ENCODE assay signal across 11 cellular contexts in the genomic region with DNA sequence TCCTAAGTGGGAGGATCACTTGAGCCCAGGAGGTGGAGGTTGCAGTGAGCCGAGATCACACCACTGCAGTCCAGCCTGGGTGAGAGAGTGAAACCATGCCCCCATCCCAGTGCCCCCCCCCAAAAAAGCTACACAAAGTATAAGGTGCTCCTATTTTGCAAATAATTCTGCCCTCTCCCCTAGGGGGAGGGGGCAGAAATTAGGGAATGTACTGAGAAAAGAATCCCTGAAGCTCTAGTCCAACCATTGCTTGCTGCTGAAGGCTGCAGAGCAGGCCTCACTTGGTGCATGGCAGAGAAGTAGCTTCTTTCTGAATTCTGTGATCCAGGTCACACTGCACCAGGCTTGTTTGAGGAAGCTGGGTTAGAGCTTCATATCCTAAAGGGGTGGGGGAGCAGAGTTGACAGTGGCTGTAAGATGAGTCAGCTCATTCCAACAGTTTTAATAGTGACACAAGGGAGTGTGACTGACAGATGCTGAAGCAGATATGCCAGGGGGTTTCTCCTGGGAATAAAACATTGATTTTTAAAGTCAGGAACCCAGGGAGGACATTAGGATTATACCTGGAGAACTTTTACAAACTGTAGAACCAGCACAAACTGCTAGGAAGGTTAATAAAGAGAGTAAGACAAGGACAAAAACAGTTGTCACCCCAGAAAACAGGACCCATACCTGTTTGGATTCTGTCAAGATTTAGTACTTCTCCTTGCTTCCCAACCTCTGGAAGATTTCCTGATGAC. TPM values are rescaled to one million over a fixed set of nuclear protein-coding genes. Genes with fewer than 3 reads are reported as not detected.
DNase-seq lines count a peak whose midpoint lies in the region; ATAC-seq and TF ChIP-seq lines count a peak whose summit lies in the region.
"Had no signal": no experiment of that assay in that cellular context is flagged by ENCODE, and none has a peak within 500 bp of the region (broad histone marks: within the 10 kb centered on the region; RNA-seq: fewer than 3 reads in every experiment).

No MANE protein-coding gene starts in this region.

- peaks cover 15% of the 10 kb centered on the region for H3K36me3 Mint-ChIP-seq in activated CD4-positive, alpha-beta T cell treated with anti-CD3 and anti-CD28 coated beads, Interleukin-2, amount 10 ng/mL, durations not matched to agents 24 days and 14 days (ENCODE audit: low read depth)
- peaks cover 7% of the 10 kb centered on the region for H3K36me3 Mint-ChIP-seq in activated CD4-positive, alpha-beta T cell treated with anti-CD3 and anti-CD28 coated beads, Interleukin-2, amount 10 ng/mL, durations not matched to agents 7 days and 5 days (ENCODE audit: low read depth)
- peaks cover 29% of the 10 kb centered on the region for H3K36me3 Mint-ChIP-seq in endodermal cell (ENCODE audit: low read depth)

- no peak overlapping the region for H3K9ac ChIP-seq in endodermal cell (ENCODE audit: extremely low read depth, low read length, poor library complexity, severe bottlenecking)

- H3K4me3 ChIP-seq in endodermal cell (ENCODE audit: low read length): no peak overlapping the region
- H3K4me3 ChIP-seq: HAP-1 had no signal

- DNase-seq in activated CD4-positive, alpha-beta T cell treated with anti-CD3 and anti-CD28 coated beads, Interleukin-2, amount 10 ng/mL, durations not matched to agents 24 days and 14 days: no peak
- no peak for DNase-seq in activated CD4-positive, alpha-beta T cell treated with anti-CD3 and anti-CD28 coated beads, Interleukin-2, amount 10 ng/mL, durations not matched to agents 7 days and 5 days
- peak; percentile 45 for DNase-seq in NOMO-1 treated with dmso at 0.1 percent for 144 hours (lab: John Stamatoyannopoulos, UW; ENCODE audit: unreplicated experiment)
- peak; percentile 43 for DNase-seq in endodermal cell
- DNase-seq in stromal cell of bone marrow (ENCODE audit: low read depth): peak; percentile 3
- DNase-seq in ecto neural progenitor cell (ENCODE audit: low spot score): no peak
- DNase-seq: activated CD8-positive, alpha-beta memory T cell treated with anti-CD3 and anti-CD28 coated beads, Interleukin-2, amount 50 U/mL, for 48 hours; central memory CD4-positive, alpha-beta T cell had no signal

- WGBS in endodermal cell (ENCODE audit: insufficient coverage in 1 of 2, insufficient read length in 1 of 2), 2 experiments: 100% methylated on average over 1 of the region's 1 CpG; no CpG with 5 or more reads in 1 of the 2 experiments

- no peaks in the 10 kb centered on the region for H3K4me1 ChIP-seq in endodermal cell (ENCODE audit: control insufficient read depth, insufficient read depth, low read length)

- POLR2A ChIA-PET in activated CD4-positive, alpha-beta T cell treated with anti-CD3 and anti-CD28 coated beads, Interleukin-2, amount 10 ng/mL, durations not matched to agents 7 days and 5 days (lab: Charles Lee): no interaction called here

- peaks cover 7% of the 10 kb centered on the region for H3K36me3 ChIP-seq in endodermal cell (ENCODE audit: control insufficient read depth, insufficient read depth, low read length)
- H3K36me3 ChIP-seq: HAP-1 had no signal

- no peaks in the 10 kb centered on the region for H3K27me3 Mint-ChIP-seq in activated CD4-positive, alpha-beta T cell treated with anti-CD3 and anti-CD28 coated beads, Interleukin-2, amount 10 ng/mL, durations not matched to agents 24 days and 14 days
- H3K27me3 Mint-ChIP-seq in activated CD4-positive, alpha-beta T cell treated with anti-CD3 and anti-CD28 coated beads, Interleukin-2, amount 10 ng/mL, durations not matched to agents 7 days and 5 days: no peaks in the 10 kb centered on the region
- no peaks in the 10 kb centered on the region for H3K27me3 Mint-ChIP-seq in endodermal cell (ENCODE audit: insufficient read depth)

- no peak overlapping the region for H3K4me3 Mint-ChIP-seq in activated CD4-positive, alpha-beta T cell treated with anti-CD3 and anti-CD28 coated beads, Interleukin-2, amount 10 ng/mL, durations not matched to agents 24 days and 14 days
- no peak overlapping the region for H3K4me3 Mint-ChIP-seq in activated CD4-positive, alpha-beta T cell treated with anti-CD3 and anti-CD28 coated beads, Interleukin-2, amount 10 ng/mL, durations not matched to agents 7 days and 5 days
- no peak overlapping the region for H3K4me3 Mint-ChIP-seq in endodermal cell

- ATAC-seq in GM18868 (IDR thresholded peaks at IDR 0.05; ENCODE audit: unreplicated experiment): no peak
- ATAC-seq in HG03342 (IDR thresholded peaks at IDR 0.05; ENCODE audit: unreplicated experiment): no peak

- H3K4me1 Mint-ChIP-seq in activated CD4-positive, alpha-beta T cell treated with anti-CD3 and anti-CD28 coated beads, Interleukin-2, amount 10 ng/mL, durations not matched to agents 24 days and 14 days: peaks cover 20% of the 10 kb centered on the region
- H3K4me1 Mint-ChIP-seq in activated CD4-positive, alpha-beta T cell treated with anti-CD3 and anti-CD28 coated beads, Interleukin-2, amount 10 ng/mL, durations not matched to agents 7 days and 5 days: peaks cover 8% of the 10 kb centered on the region
- peaks cover 9% of the 10 kb centered on the region for H3K4me1 Mint-ChIP-seq in endodermal cell

- no peaks in the 10 kb centered on the region for H3K27me3 ChIP-seq in endodermal cell (ENCODE audit: control insufficient read depth, insufficient read depth, low read length, poor library complexity, severe bottlenecking)

- TF ChIP-seq CTCF in endodermal cell (conservative IDR thresholded peaks at IDR 0.05): no peak

- H3K27ac ChIP-seq in endodermal cell (ENCODE audit: low read depth, low read length): no peak overlapping the region

- peak overlapping the region; percentile 45 for H3K27ac Mint-ChIP-seq in activated CD4-positive, alpha-beta T cell treated with anti-CD3 and anti-CD28 coated beads, Interleukin-2, amount 10 ng/mL, durations not matched to agents 24 days and 14 days
- H3K27ac Mint-ChIP-seq in activated CD4-positive, alpha-beta T cell treated with anti-CD3 and anti-CD28 coated beads, Interleukin-2, amount 10 ng/mL, durations not matched to agents 7 days and 5 days: no peak overlapping the region
- no peak overlapping the region for H3K27ac Mint-ChIP-seq in endodermal cell

- intact Hi-C loops in activated CD4-positive, alpha-beta T cell treated with anti-CD3 and anti-CD28 coated beads, Interleukin-2, amount 10 ng/mL, durations not matched to agents 24 days and 14 days (cut with micrococcal nuclease): no loop called here

- no peaks in the 10 kb centered on the region for H3K9me3 ChIP-seq in endodermal cell (ENCODE audit: control insufficient read depth, low read length)
- H3K9me3 ChIP-seq: HAP-1 had no signal

- CTCF ChIA-PET in activated CD4-positive, alpha-beta T cell treated with anti-CD3 and anti-CD28 coated beads, Interleukin-2, amount 10 ng/mL, durations not matched to agents 7 days and 5 days (lab: Charles Lee): interaction anchor here (0.5 to 2.1 kb wide), 9 partner anchors 9 to 1470 kb away, joined by 3 to 13 read pairs (median 5); no protein-coding TSS in a partner anchor

- H3K9me3 Mint-ChIP-seq in activated CD4-positive, alpha-beta T cell treated with anti-CD3 and anti-CD28 coated beads, Interleukin-2, amount 10 ng/mL, durations not matched to agents 24 days and 14 days: peaks cover 5% of the 10 kb centered on the region
- H3K9me3 Mint-ChIP-seq in activated CD4-positive, alpha-beta T cell treated with anti-CD3 and anti-CD28 coated beads, Interleukin-2, amount 10 ng/mL, durations not matched to agents 7 days and 5 days: no peaks in the 10 kb centered on the region
- H3K9me3 Mint-ChIP-seq in endodermal cell: no peaks in the 10 kb centered on the region

RNA-seq across cellular contexts. Expression of gene STRIP2, which starts 32.8 kb away (rescaled TPM):
- total RNA-seq in activated CD4-positive, alpha-beta T cell treated with anti-CD3 and anti-CD28 coated beads, Interleukin-2, amount 10 ng/mL, durations not matched to agents 24 days and 14 days: 86.6 and 89.6 TPM in 2 replicates
- 10 to 100 TPM; 10.7 to 12.1 TPM for total RNA-seq in activated CD4-positive, alpha-beta T cell treated with anti-CD3 and anti-CD28 coated beads, Interleukin-2, amount 10 ng/mL, durations not matched to agents 7 days and 5 days
- 10 to 100 TPM; 11.7 to 15.8 TPM for total RNA-seq in endodermal cell
- 6.1 TPM for polyA plus RNA-seq in endodermal cell (2013, experiment 1 of 2)
- 4.4 TPM for polyA plus RNA-seq in endodermal cell (2013, experiment 2 of 2)

Comparison
In these comparisons a context has a peak if more than half of its experiments do, and no peak if none do; other contexts are left out.
1. DNase-seq: peak in NOMO-1 treated with dmso at 0.1 percent for 144 hours (single experiment), endodermal cell (single experiment) and stromal cell of bone marrow (single experiment); none in activated CD4-positive, alpha-beta T cell treated with anti-CD3 and anti-CD28 coated beads, Interleukin-2, amount 10 ng/mL, durations not matched to agents 24 days and 14 days (single experiment), activated CD4-positive, alpha-beta T cell treated with anti-CD3 and anti-CD28 coated beads, Interleukin-2, amount 10 ng/mL, durations not matched to agents 7 days and 5 days (single experiment) and ecto neural progenitor cell (single experiment).